Comparison of ENCODE assay signal across 15 cellular contexts in genomic region chr1:165747632-165748452, GRCh38.
"Had no signal": no experiment of that assay in that cellular context is flagged by ENCODE, and none has a peak within 500 bp of the region (broad histone marks: within the 10 kb centered on the region; RNA-seq: fewer than 3 reads in every experiment).

No MANE protein-coding gene starts in this region.

- H3K27ac Mint-ChIP-seq: activated B cell treated with CpG ODN at 0.5 μM for 24 hours; activated CD4-positive, alpha-beta T cell treated with anti-CD3 and anti-CD28 coated beads, Interleukin-2, amount 10 ng/mL, durations not matched to agents 24 days and 14 days; memory B cell; T-helper 17 cell had no signal

- H3K27me3 ChIP-seq: foreskin keratinocyte, left lung, stomach, uterus had no signal

- H3K4me1 ChIP-seq: foreskin keratinocyte, left lung, uterus had no signal

- H3K4me3 ChIP-seq: left lung, stomach, thoracic aorta, uterus had no signal

- ATAC-seq: foreskin keratinocyte, left lung, T-helper 17 cell had no signal

- H3K9me3 ChIP-seq: left lung, stomach, thoracic aorta, uterus had no signal

- H3K36me3 ChIP-seq: uterus had no signal

- H3K9me3 Mint-ChIP-seq: activated B cell treated with CpG ODN at 0.5 μM for 24 hours; activated CD4-positive, alpha-beta T cell treated with anti-CD3 and anti-CD28 coated beads, Interleukin-2, amount 10 ng/mL, durations not matched to agents 24 days and 14 days; memory B cell; neural crest cell had no signal

- H3K27ac ChIP-seq: foreskin keratinocyte, left lung, thoracic aorta, uterus had no signal

- H3K4me1 Mint-ChIP-seq: activated B cell treated with CpG ODN at 0.5 μM for 24 hours, neural crest cell had no signal

- H3K4me3 Mint-ChIP-seq: activated B cell treated with CpG ODN at 0.5 μM for 24 hours; activated CD4-positive, alpha-beta T cell treated with anti-CD3 and anti-CD28 coated beads, Interleukin-2, amount 10 ng/mL, durations not matched to agents 24 days and 14 days; memory B cell; neural crest cell; T-helper 17 cell had no signal

- DNase-seq: activated B cell treated with CpG ODN at 0.5 μM for 24 hours; activated CD4-positive, alpha-beta T cell treated with anti-CD3 and anti-CD28 coated beads, Interleukin-2, amount 10 ng/mL, durations not matched to agents 24 days and 14 days; activated CD8-positive, alpha-beta memory T cell treated with anti-CD3 and anti-CD28 coated beads for 24 hours; activated naive CD4-positive, alpha-beta T cell treated with anti-CD3 and anti-CD28 coated beads, Interleukin-2, amount 50 U/mL, for 16 hours; activated T-cell treated with anti-CD3 and anti-CD28 coated beads for 4 hours; aorta; foreskin keratinocyte; left lung; retina; stomach; T-helper 17 cell; uterus had no signal

- H3K27me3 Mint-ChIP-seq: activated B cell treated with CpG ODN at 0.5 μM for 24 hours; activated CD4-positive, alpha-beta T cell treated with anti-CD3 and anti-CD28 coated beads, Interleukin-2, amount 10 ng/mL, durations not matched to agents 24 days and 14 days; memory B cell; T-helper 17 cell had no signal
